ENCODE assay signal across 16 cellular contexts in the genomic region with DNA sequence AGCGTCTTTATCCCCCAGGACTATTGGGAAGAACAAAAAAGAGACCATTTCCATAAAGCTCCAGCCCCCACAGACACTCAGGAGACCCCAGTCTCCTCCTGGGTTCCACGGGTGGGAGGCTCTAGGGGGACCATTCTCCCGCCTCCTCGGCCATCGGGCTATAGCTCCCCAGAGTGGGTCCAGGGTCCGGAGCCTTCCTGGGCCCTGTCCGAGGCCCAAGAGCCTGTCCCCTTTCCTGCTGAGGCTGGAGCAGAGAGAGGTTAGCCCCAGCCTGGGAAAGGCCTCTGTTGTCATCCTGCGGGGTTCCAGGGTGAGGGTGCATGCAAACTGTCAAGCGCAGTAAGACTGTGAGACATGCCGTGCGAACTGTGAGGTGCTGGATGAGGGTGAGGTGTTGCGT.
A peak's percentile ranks its signal among the peaks of the same experiment; 100 is the strongest.
DNase-seq lines count a peak whose midpoint lies in the region; ATAC-seq and TF ChIP-seq lines count a peak whose summit lies in the region.
"Had no signal": no experiment of that assay in that cellular context is flagged by ENCODE, and none has a peak within 500 bp of the region (broad histone marks: within the 10 kb centered on the region; RNA-seq: fewer than 3 reads in every experiment).

No MANE protein-coding gene starts in this region.

- no CpG with 5 or more reads among the region's 12 CpGs for WGBS in neuronal stem cell (ENCODE audit: extremely low coverage in 2 of 2, insufficient read length in 2 of 2, insufficient replicate concordance in 1 of 2), 2 donors

- H3K4me3 Mint-ChIP-seq in T-helper 2 cell treated with Interferon-gamma antibody and Interleukin-4, amounts not matched to agents 5 μg/mL and 100 μg/mL, for 36 hours = no peak overlapping the region
- H3K4me3 Mint-ChIP-seq: CD4-positive, alpha-beta T cell; CD8-positive, alpha-beta T cell had no signal

- no peak overlapping the region for H3K4me3 ChIP-seq in H7 (ENCODE audit: insufficient read depth, low read depth, low read length)
- H3K4me3 ChIP-seq in WERI-Rb-1 (ENCODE audit: low read depth, low read length) = no peak overlapping the region
- H3K4me3 ChIP-seq in neuronal stem cell (ENCODE audit: low read length in 2 of 2) = peak overlapping the region in 1 of 2 donors; percentile 22
- H3K4me3 ChIP-seq: BLaER1 treated with 17β-estradiol and CSF1 and Interleukin-3, amounts not matched to agents 10 nM and 100 nM had no signal

- no peak overlapping the region for H2BK120ac ChIP-seq in neuronal stem cell (ENCODE audit: low read depth, low read length)

- no peaks in the 10 kb centered on the region for H3K4me1 Mint-ChIP-seq in T-helper 2 cell treated with Interferon-gamma antibody and Interleukin-4, amounts not matched to agents 5 μg/mL and 100 μg/mL, for 36 hours (ENCODE audit: low read depth)

- no peak overlapping the region for H2BK12ac ChIP-seq in neuronal stem cell (ENCODE audit: low read length)

- no peak overlapping the region for H3K9ac ChIP-seq in neuronal stem cell (ENCODE audit: low read depth, low read length, poor library complexity)
- H3K9ac ChIP-seq: BLaER1 treated with 17β-estradiol and CSF1 and Interleukin-3, amounts not matched to agents 10 nM and 100 nM had no signal

- peaks cover 3 to 16% of the 10 kb centered on the region in 2 donors for H3K4me1 ChIP-seq in neuronal stem cell (ENCODE audit: control insufficient read depth in 2 of 2, insufficient read depth in 1 of 2, low read depth in 1 of 2, low read length in 2 of 2)
- H3K4me1 ChIP-seq: Caco-2 had no signal

- ATAC-seq in HG02678 (IDR thresholded peaks at IDR 0.05; ENCODE audit: unreplicated experiment) = no peak
- ATAC-seq: CD8-positive, alpha-beta T cell had no signal

- H3K36me3 ChIP-seq in H7 (replicated peaks; ENCODE audit: control insufficient read depth, insufficient read depth, low read length) = no peaks in the 10 kb centered on the region
- no peaks in the 10 kb centered on the region for H3K36me3 ChIP-seq in WERI-Rb-1
- H3K36me3 ChIP-seq in neuronal stem cell (replicated peaks in 1 of 2; ENCODE audit: control insufficient read depth in 2 of 2, insufficient read depth in 2 of 2, low read length in 2 of 2) = no peaks in the 10 kb centered on the region
- H3K36me3 ChIP-seq: BLaER1 treated with 17β-estradiol and CSF1 and Interleukin-3, amounts not matched to agents 10 nM and 100 nM had no signal

- H2BK15ac ChIP-seq in neuronal stem cell (ENCODE audit: low read length) = no peak overlapping the region

- H3K36me3 Mint-ChIP-seq in T-helper 2 cell treated with Interferon-gamma antibody and Interleukin-4, amounts not matched to agents 5 μg/mL and 100 μg/mL, for 36 hours (ENCODE audit: low read depth) = no peaks in the 10 kb centered on the region
- H3K36me3 Mint-ChIP-seq: CD8-positive, alpha-beta T cell had no signal

- no peaks in the 10 kb centered on the region for H3K79me1 ChIP-seq in neuronal stem cell (ENCODE audit: low read depth, low read length)

- H3K4ac ChIP-seq in neuronal stem cell (ENCODE audit: low read length) = no peak overlapping the region

- H3K9me3 Mint-ChIP-seq in T-helper 2 cell treated with Interferon-gamma antibody and Interleukin-4, amounts not matched to agents 5 μg/mL and 100 μg/mL, for 36 hours = no peaks in the 10 kb centered on the region
- H3K9me3 Mint-ChIP-seq: CD4-positive, alpha-beta T cell; CD8-positive, alpha-beta T cell had no signal

- H3K27ac ChIP-seq in WERI-Rb-1 (peak overlapping the region; percentile 94), neuronal stem cell (replicated peaks; ENCODE audit: low read length) (no peak overlapping the region)
- H3K27ac ChIP-seq: BLaER1 treated with 17β-estradiol and CSF1 and Interleukin-3, amounts not matched to agents 10 nM and 100 nM; C4-2B had no signal

- H3K27me3 Mint-ChIP-seq in T-helper 2 cell treated with Interferon-gamma antibody and Interleukin-4, amounts not matched to agents 5 μg/mL and 100 μg/mL, for 36 hours (ENCODE audit: low read depth) = no peaks in the 10 kb centered on the region
- H3K27me3 Mint-ChIP-seq: CD4-positive, alpha-beta T cell had no signal

- no peak for TF ChIP-seq CTCF in WERI-Rb-1 (IDR thresholded peaks at IDR 0.05; ENCODE audit: low read depth, low read length)

- H3K23ac ChIP-seq in neuronal stem cell (ENCODE audit: low read depth, low read length, poor library complexity) = no peak overlapping the region

- no peak overlapping the region for H3K4me2 ChIP-seq in neuronal stem cell (ENCODE audit: insufficient read depth, low read length, poor library complexity, severe bottlenecking)

- H4K91ac ChIP-seq in neuronal stem cell (ENCODE audit: low read depth, low read length, poor library complexity) = no peak overlapping the region

- H2AFZ ChIP-seq in neuronal stem cell (ENCODE audit: low read length) = no peak overlapping the region

- H2BK5ac ChIP-seq in neuronal stem cell (ENCODE audit: low read length) = no peak overlapping the region

- H3K27me3 ChIP-seq in H7 (ENCODE audit: control insufficient read depth, insufficient read depth, low read length) (no peaks in the 10 kb centered on the region), WERI-Rb-1 (ENCODE audit: insufficient read depth, low read depth, severe bottlenecking) (no peaks in the 10 kb centered on the region), neuronal stem cell (ENCODE audit: control insufficient read depth in 3 of 3, insufficient read depth in 3 of 3, low read depth in 1 of 3, low read length in 3 of 3) (peaks cover 0 to 35% (median 0%) of the 10 kb centered on the region in 3 experiments)
- H3K27me3 ChIP-seq: BLaER1 treated with 17β-estradiol and CSF1 and Interleukin-3, amounts not matched to agents 10 nM and 100 nM had no signal

- H3K18ac ChIP-seq in neuronal stem cell (ENCODE audit: low read length) = no peak overlapping the region

- DNase-seq in H7 (peak; percentile 23), WERI-Rb-1 (no peak), neuronal stem cell (ENCODE audit: low spot score) (no peak), HUDEP-2 (lab: John Stamatoyannopoulos, UW; ENCODE audit: unreplicated experiment in 76 of 76) (no peak)
- no peak for DNase-seq in T-helper 2 cell treated with Interferon-gamma antibody and Interleukin-4, amounts not matched to agents 5 μg/mL and 100 μg/mL, for 36 hours (ENCODE audit: low spot score)
- DNase-seq: 8988T; ACHN; Caco-2; Calu3; CD4-positive, alpha-beta T cell; CD8-positive, alpha-beta T cell; DMS79 treated with DMSO at 0.1 percent for 48 hours; GF-D8 had no signal

- peak overlapping the region; percentile 66 for H3K14ac ChIP-seq in neuronal stem cell (ENCODE audit: low read length)

- peak overlapping the region; percentile 20 for H2AK5ac ChIP-seq in neuronal stem cell (ENCODE audit: low read depth, low read length)

- H3K27ac Mint-ChIP-seq in T-helper 2 cell treated with Interferon-gamma antibody and Interleukin-4, amounts not matched to agents 5 μg/mL and 100 μg/mL, for 36 hours = no peak overlapping the region
- H3K27ac Mint-ChIP-seq: CD4-positive, alpha-beta T cell; CD8-positive, alpha-beta T cell had no signal

- peaks cover 6% of the 10 kb centered on the region for H3K9me3 ChIP-seq in WERI-Rb-1 (ENCODE audit: severe bottlenecking)
- H3K9me3 ChIP-seq in neuronal stem cell (replicated peaks in 1 of 2; ENCODE audit: control insufficient read depth in 2 of 2, insufficient read depth in 1 of 2, low read depth in 1 of 2, low read length in 2 of 2) = no peaks in the 10 kb centered on the region
- H3K9me3 ChIP-seq: BLaER1 treated with 17β-estradiol and CSF1 and Interleukin-3, amounts not matched to agents 10 nM and 100 nM; Caco-2 had no signal

- H4K8ac ChIP-seq in neuronal stem cell (ENCODE audit: low read depth, low read length) = no peak overlapping the region
